Comparison of ENCODE assay signal across 8 cellular contexts in the genomic region with DNA sequence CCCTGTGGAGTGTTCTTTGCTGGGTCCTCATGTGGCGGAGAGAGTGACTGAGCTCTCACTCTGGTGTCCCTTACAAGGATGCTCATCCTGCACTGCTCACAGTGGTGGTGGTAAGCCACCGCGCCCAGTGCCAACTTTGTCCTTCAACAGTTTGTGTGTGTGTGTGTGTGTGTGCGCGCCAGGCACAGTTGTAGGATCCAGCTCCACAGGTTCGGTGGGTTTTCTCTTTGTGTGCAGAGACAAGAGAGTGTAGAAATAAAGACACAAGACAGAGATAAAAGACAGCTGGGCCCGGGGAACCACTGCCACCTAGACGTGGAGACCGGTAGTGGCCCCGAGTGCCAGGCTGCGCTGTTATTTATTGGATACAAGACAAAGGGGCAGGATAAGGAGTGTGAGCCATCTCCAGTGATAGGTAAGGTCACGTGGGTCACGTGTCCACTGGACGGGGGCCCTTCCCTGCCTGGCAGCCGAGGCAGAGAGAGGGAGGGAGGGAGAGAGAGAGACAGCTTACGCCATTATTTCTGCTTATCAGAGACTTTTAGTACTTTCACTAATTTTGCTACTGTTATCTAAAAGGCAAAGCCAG. TPM values are rescaled to one million over a fixed set of nuclear protein-coding genes. Genes with fewer than 3 reads are reported as not detected.
DNase-seq lines count a peak whose midpoint lies in the region; ATAC-seq, FAIRE-seq and TF ChIP-seq lines count a peak whose summit lies in the region.
"Not testable (repeated sequence)": the region's sequence is repeated elsewhere in the genome, so short reads cannot be mapped to it uniquely, and the experiment has no call there.

No MANE protein-coding gene starts in this region.

- H3K9ac ChIP-seq in kidney (ENCODE audit: low read length in 2 of 2) = not testable (repeated sequence)

- CTCF ChIA-PET in RWPE1 (lab: Yijun Ruan, JAX) = interaction anchor here (0.6 to 1.7 kb wide), 14 partner anchors 12 to 244 kb away, joined by 3 to 6 read pairs (median 3); no protein-coding TSS in a partner anchor

- not testable (repeated sequence) for H3K4me1 ChIP-seq in kidney (ENCODE audit: control insufficient read depth in 1 of 2, insufficient read depth in 1 of 2, low read depth in 1 of 2, low read length in 2 of 2); upper lobe of right lung
- H3K4me1 ChIP-seq in gastrocnemius medialis = peaks cover 6 to 21% of the 10 kb centered on the region in 2 donors

- ATAC-seq in gastrocnemius medialis (peak; percentile 37 to 46), upper lobe of right lung (peak; percentile 61)

- TF ChIP-seq CTCF in GM06990 (IDR thresholded peaks at IDR 0.05; ENCODE audit: insufficient read depth, low read length, poor library complexity, severe bottlenecking) = peak; percentile 64
- peak; percentile 81 for TF ChIP-seq CTCF in RWPE1 (conservative IDR thresholded peaks at IDR 0.05; ENCODE audit: low read depth)
- peak; percentile 48 for TF ChIP-seq CTCF in kidney (IDR thresholded peaks at IDR 0.05; ENCODE audit: borderline replicate concordance, extremely low read depth, insufficient read depth)
- TF ChIP-seq CTCF in gastrocnemius medialis (IDR thresholded peaks at IDR 0.05 in 4 of 5, conservative IDR thresholded peaks at IDR 0.05 in 1 of 5) = peak; percentile 61 to 87 (median 79)
- peak; percentile 76 for TF ChIP-seq CTCF in upper lobe of right lung (IDR thresholded peaks at IDR 0.05)

- DNase-seq in GM06990 (ENCODE audit: extremely low read depth, insufficient read length) = peak; percentile 78
- peak; percentile 65 for DNase-seq in NCI-H128 (lab: John Stamatoyannopoulos, UW; ENCODE audit: unreplicated experiment)
- DNase-seq in RWPE1 (ENCODE audit: low spot score); kidney: not testable (repeated sequence)
- DNase-seq in activated CD8-positive, alpha-beta memory T cell treated with anti-CD3 and anti-CD28 coated beads, Interleukin-2, amount 50 U/mL, for 4 hours = peak; percentile 60
- peak; percentile 75 for DNase-seq in dermis blood vessel endothelial cell
- DNase-seq in gastrocnemius medialis = peak; percentile 47 to 88
- peak; percentile 86 for DNase-seq in upper lobe of right lung

- H3K4me3 ChIP-seq in GM06990 (replicated peaks; ENCODE audit: low read depth, low read length) = peak overlapping the region; percentile 5; the same call in 1 of the 2 replicates
- peak overlapping the region in 1 of 2 donors; percentile 18 for H3K4me3 ChIP-seq in kidney (ENCODE audit: low read length in 2 of 2)
- peak overlapping the region; percentile 33 to 43 (median 38) for H3K4me3 ChIP-seq in gastrocnemius medialis
- H3K4me3 ChIP-seq in upper lobe of right lung = peak overlapping the region; percentile 21

- not testable (repeated sequence) for H3K36me3 ChIP-seq in GM06990 (ENCODE audit: control insufficient read depth, insufficient read depth, low read length); kidney (ENCODE audit: control insufficient read depth in 1 of 2, insufficient read depth in 2 of 2, low read length in 2 of 2); gastrocnemius medialis; upper lobe of right lung

- H3K27ac ChIP-seq in RWPE1 (peak overlapping the region; percentile 88), kidney (ENCODE audit: low read depth in 2 of 2, low read length in 2 of 2) (peak overlapping the region in 1 of 2 donors; percentile 51), gastrocnemius medialis (peak overlapping the region; percentile 83 to 94 (median 86)), upper lobe of right lung (peak overlapping the region; percentile 78)

- FAIRE-seq in kidney (lab: Jason Lieb, UNC) = not testable (repeated sequence)

- in situ Hi-C loops in gastrocnemius medialis (cut with MboI; ENCODE audit: low sequenced_read_pairs in 4 of 4) = not testable (repeated sequence)

- TF ChIP-seq POLR2A in gastrocnemius medialis (IDR thresholded peaks at IDR 0.05) = peak; percentile 66 to 71

- H3K27me3 ChIP-seq in GM06990 (replicated peaks; ENCODE audit: control insufficient read depth, insufficient read depth, low read length); gastrocnemius medialis; upper lobe of right lung: not testable (repeated sequence)

- POLR2A ChIA-PET in RWPE1 (lab: Yijun Ruan, JAX; ENCODE audit: low non-redundant PET) = interaction anchor here (0.5 kb wide), 1 partner anchor 81 kb away, joined by 5 read pairs; no protein-coding TSS in a partner anchor

- intact Hi-C loops in kidney (cut with DNase I); upper lobe of right lung (cut with DNase I): not testable (repeated sequence)
- intact Hi-C loops in gastrocnemius medialis (cut with DNase I; ENCODE audit: low total_unique reads) = loop anchor here (5.0 to 10.0 kb wide), 2 partner anchors 130 to 158 kb away; a partner anchor contains a TSS

- H3K9me3 ChIP-seq in kidney (ENCODE audit: control insufficient read depth in 1 of 2, low read length in 2 of 2); gastrocnemius medialis; upper lobe of right lung: not testable (repeated sequence)

RNA-seq across cellular contexts. Expression of a gene that starts 7.1 kb away (rescaled TPM):
- total RNA-seq in dermis blood vessel endothelial cell = 29.3 and 59.4 TPM in 2 replicates
- 19.1 TPM for total RNA-seq in kidney
- polyA plus RNA-seq in kidney (ENCODE audit: insufficient read depth, low read depth, low replicate concordance) = 17.5 TPM
- total RNA-seq in gastrocnemius medialis = 10 to 100 TPM; 22.9 to 47.9 (median 35.6) TPM
- total RNA-seq in upper lobe of right lung = 21.9 TPM

RNA-seq across cellular contexts. Expression of a gene that starts 33.3 kb away (rescaled TPM):
- total RNA-seq in dermis blood vessel endothelial cell (15.0 and 21.7 TPM in 2 replicates), kidney (28.8 TPM), gastrocnemius medialis (1 to 10 TPM; 3.5 to 7.1 (median 5.9) TPM), upper lobe of right lung (24.3 TPM)
- 13.3 TPM for polyA plus RNA-seq in kidney (ENCODE audit: insufficient read depth, low read depth, low replicate concordance)

RNA-seq across cellular contexts. Expression of a gene that starts 35.6 kb away (rescaled TPM):
- 1.7 and 2.6 TPM in 2 replicates for total RNA-seq in dermis blood vessel endothelial cell
- 1.9 TPM for total RNA-seq in kidney
- polyA plus RNA-seq in kidney (ENCODE audit: insufficient read depth, low read depth, low replicate concordance) = 1.7 TPM
- total RNA-seq in gastrocnemius medialis = 1 to 10 TPM in 3 of 4 donors, not detected in 1; 1.1 to 2.0 (median 1.9) TPM
- 2.9 TPM for total RNA-seq in upper lobe of right lung

RNA-seq across cellular contexts. Expression of a gene that starts 55.4 kb away (rescaled TPM):
- total RNA-seq in dermis blood vessel endothelial cell (0.17 and 1.5 TPM in 2 replicates), kidney (10.0 TPM), gastrocnemius medialis (under 1 TPM in 1 of 4 donors, not detected in 3; 0.07 TPM), upper lobe of right lung (10.4 TPM)
- 14.3 TPM for polyA plus RNA-seq in kidney (ENCODE audit: insufficient read depth, low read depth, low replicate concordance)
